ENCODE assay signal across 15 cellular contexts in genomic region chr1:32758177-32758794, GRCh38. TPM values are rescaled to one million over a fixed set of nuclear protein-coding genes. Genes with fewer than 3 reads are reported as not detected.
DNase-seq lines count a peak whose midpoint lies in the region; ATAC-seq and TF ChIP-seq lines count a peak whose summit lies in the region.
"Had no signal": no experiment of that assay in that cellular context is flagged by ENCODE, and none has a peak within 500 bp of the region (broad histone marks: within the 10 kb centered on the region; RNA-seq: fewer than 3 reads in every experiment).

No MANE protein-coding gene starts in this region.

- no peak overlapping the region for H3K4me3 ChIP-seq in Caco-2 (ENCODE audit: low read depth, low read length)
- no peak overlapping the region for H3K4me3 ChIP-seq in hepatocyte
- H3K4me3 ChIP-seq: ovary had no signal

- no peaks in the 10 kb centered on the region for H3K36me3 ChIP-seq in Caco-2 (ENCODE audit: control insufficient read depth, insufficient read depth, low read length)
- H3K36me3 ChIP-seq in hepatocyte (replicated peaks; ENCODE audit: insufficient read depth, low read depth) = no peaks in the 10 kb centered on the region
- H3K36me3 ChIP-seq: ovary had no signal

- peak overlapping the region; percentile 97 for H3K27ac ChIP-seq in hepatocyte

- BruUV-seq in Caco-2 (replicated peaks; lab: Mats Ljungman, UMichigan) = no TSS peak

- TF ChIP-seq CTCF in Caco-2 (IDR thresholded peaks at IDR 0.05; ENCODE audit: insufficient read depth in 1 of 2, low read depth in 1 of 2, low read length in 1 of 2, severe bottlenecking in 1 of 2, unreplicated experiment in 1 of 2) = no peak
- TF ChIP-seq CTCF in WTC11 (IDR thresholded peaks at IDR 0.05) = no peak
- no peak for TF ChIP-seq CTCF in hepatocyte (IDR thresholded peaks at IDR 0.05; ENCODE audit: poor library complexity)
- no peak for TF ChIP-seq CTCF in progenitor cell of endocrine pancreas (IDR thresholded peaks at IDR 0.05; ENCODE audit: unreplicated experiment)

- DNase-seq in Caco-2 (peak in 1 of 2 experiments; percentile 60), WTC11 (ENCODE audit: low spot score) (no peak), hepatocyte (ENCODE audit: low spot score) (no peak), progenitor cell of endocrine pancreas (ENCODE audit: low spot score, unreplicated experiment) (no peak), G401 (ENCODE audit: low spot score) (no peak)
- DNase-seq: effector CD4-positive, alpha-beta T cell; MV-4-11; NCI-H526 treated with DMSO at 0.1 percent for 48 hours; ovary; RPMI8226; stimulated activated CD4-positive, alpha-beta T cell treated with anti-CD3 and anti-CD28 coated beads, Interleukin-12 subunit alpha, Interleukin-12 subunit beta, amount 100 ng/mL, for 4 hours; T-helper 1 cell had no signal

- 50% methylated on average over 7 of the region's 7 CpGs for WGBS in hepatocyte (ENCODE audit: low lambda C conversion rate, missing lambda C conversion rate)

- CTCF ChIA-PET in Caco-2 (lab: Charles Lee) = interaction anchor here (1.4 kb wide), 1 partner anchor 46 kb away, joined by 5 read pairs; no protein-coding TSS in a partner anchor
- CTCF ChIA-PET in WTC11 (lab: Charles Lee) = interaction anchor here (0.6 to 7.1 kb wide), 6 partner anchors 9 to 52 kb away, joined by 3 to 89 read pairs (median 5); no protein-coding TSS in a partner anchor

- POLR2A ChIA-PET in Caco-2 (lab: Charles Lee) (no interaction called here), WTC11 (lab: Charles Lee) (interaction anchor here (1.3 to 3.9 kb wide), 3 partner anchors 14 to 107 kb away, joined by 4 to 16 read pairs (median 4); partner anchors contain the start of genes RBBP4 and ZBTB8OS)

- H4K20me1 ChIP-seq in hepatocyte (ENCODE audit: insufficient read depth, poor library complexity, severe bottlenecking) = no peaks in the 10 kb centered on the region

- H3K79me2 ChIP-seq in hepatocyte = peaks cover 82% of the 10 kb centered on the region

- no peak overlapping the region for H2AFZ ChIP-seq in hepatocyte

- H3K9me2 ChIP-seq in hepatocyte (replicated peaks; ENCODE audit: insufficient read depth) = no peaks in the 10 kb centered on the region

- H3K27me3 Mint-ChIP-seq in Caco-2 (ENCODE audit: insufficient read depth, unreplicated experiment) (no peaks in the 10 kb centered on the region), WTC11 (ENCODE audit: low read depth) (no peaks in the 10 kb centered on the region), progenitor cell of endocrine pancreas (no peaks in the 10 kb centered on the region)

- H3K27ac Mint-ChIP-seq in Caco-2 (ENCODE audit: unreplicated experiment) (peak overlapping the region; percentile 93), WTC11 (peak overlapping the region; percentile 100), progenitor cell of endocrine pancreas (peak overlapping the region; percentile 100)

- no peaks in the 10 kb centered on the region for H3K9me3 ChIP-seq in Caco-2
- no peaks in the 10 kb centered on the region for H3K9me3 ChIP-seq in hepatocyte (ENCODE audit: low read depth)
- H3K9me3 ChIP-seq: ovary had no signal

- intact Hi-C loops in Caco-2 (cut with micrococcal nuclease; ENCODE audit: unreplicated experiment) = no loop called here

- H3K4me3 Mint-ChIP-seq in Caco-2 (ENCODE audit: unreplicated experiment) (peak overlapping the region; percentile 62), WTC11 (no peak overlapping the region; the same call in 1 of the 2 replicates), progenitor cell of endocrine pancreas (ENCODE audit: low read depth) (peak overlapping the region; percentile 14)

- peaks cover 62% of the 10 kb centered on the region for H3K4me1 ChIP-seq in Caco-2
- peaks cover 79% of the 10 kb centered on the region for H3K4me1 ChIP-seq in hepatocyte (ENCODE audit: insufficient read depth)

- ATAC-seq in WTC11 = no peak
- no peak for ATAC-seq in GM19324 (IDR thresholded peaks at IDR 0.05; ENCODE audit: low FRiP score, unreplicated experiment)
- ATAC-seq in HG03342 (IDR thresholded peaks at IDR 0.05; ENCODE audit: unreplicated experiment) = no peak
- no peak for ATAC-seq in GM21381 (IDR thresholded peaks at IDR 0.05; ENCODE audit: unreplicated experiment)

- peaks cover 46% of the 10 kb centered on the region for H3K4me1 Mint-ChIP-seq in Caco-2 (ENCODE audit: low read depth, unreplicated experiment)
- peaks cover 75% of the 10 kb centered on the region for H3K4me1 Mint-ChIP-seq in WTC11
- H3K4me1 Mint-ChIP-seq in progenitor cell of endocrine pancreas (ENCODE audit: low read depth) = peaks cover 72% of the 10 kb centered on the region

- H3K9me3 Mint-ChIP-seq in Caco-2 (ENCODE audit: unreplicated experiment) = no peaks in the 10 kb centered on the region
- no peaks in the 10 kb centered on the region for H3K9me3 Mint-ChIP-seq in WTC11
- no peaks in the 10 kb centered on the region for H3K9me3 Mint-ChIP-seq in progenitor cell of endocrine pancreas (ENCODE audit: low read depth)

- no peaks in the 10 kb centered on the region for H3K27me3 ChIP-seq in Caco-2 (replicated peaks; ENCODE audit: control insufficient read depth, insufficient read depth, low read length)
- H3K27me3 ChIP-seq in hepatocyte = no peaks in the 10 kb centered on the region
- H3K27me3 ChIP-seq: ovary had no signal

- H3K4me2 ChIP-seq in hepatocyte = peak overlapping the region; percentile 65

- H3K36me3 Mint-ChIP-seq in Caco-2 (ENCODE audit: insufficient read depth, unreplicated experiment) = peaks cover 49% of the 10 kb centered on the region
- peaks cover 3% of the 10 kb centered on the region; the same call in 1 of the 2 replicates for H3K36me3 Mint-ChIP-seq in WTC11
- H3K36me3 Mint-ChIP-seq in progenitor cell of endocrine pancreas (ENCODE audit: insufficient read depth) = peaks cover 4% of the 10 kb centered on the region

- in situ Hi-C loops in G401 (cut with HindIII; ENCODE audit: low sequenced_read_pairs) = no loop called here

TF ChIP-seq in WTC11, 78 proteins besides CTCF, POLR2A, EP300 and RAD21:
- no peak for TF ChIP-seq ZNF138 (CRISPR knock-in tag; conservative IDR thresholded peaks at IDR 0.05)

RNA-seq across cellular contexts. Expression of gene SYNC, which starts 55.7 kb away (rescaled TPM):
- total RNA-seq in Caco-2 (2022) = 0.20 TPM in 1 of 2 replicates, not detected in the other
- 0.09 to 0.21 TPM (median 0.11 TPM) in 3 replicates for total RNA-seq in WTC11 (2021)
- 7.6 and 9.0 TPM in 2 replicates for total RNA-seq in hepatocyte
- 6.8 and 6.9 TPM in 2 replicates for polyA plus RNA-seq in hepatocyte
- total RNA-seq in progenitor cell of endocrine pancreas = 0.40 TPM in 1 of 2 replicates, not detected in the other
- total RNA-seq in G401 (2014; rRNA removed; shearing (Covaris generic)) = 6.5 and 7.9 TPM in 2 replicates

RNA-seq across cellular contexts. Expression of gene YARS1, which starts 58.9 kb away (rescaled TPM):
- total RNA-seq in Caco-2 (2022) = 177 and 184 TPM in 2 replicates
- 142 to 197 TPM (median 154 TPM) in 3 replicates for total RNA-seq in WTC11 (2021)
- 83.4 and 104 TPM in 2 replicates for total RNA-seq in hepatocyte
- polyA plus RNA-seq in hepatocyte = 140 and 150 TPM in 2 replicates
- 101 and 110 TPM in 2 replicates for total RNA-seq in progenitor cell of endocrine pancreas
- total RNA-seq in G401 (2014; rRNA removed; shearing (Covaris generic)) = 121 and 140 TPM in 2 replicates

RNA-seq across cellular contexts. Expression of gene S100PBP, which starts 59.2 kb away (rescaled TPM):
- total RNA-seq in Caco-2 (2022) = 23.8 and 32.8 TPM in 2 replicates
- 62.9 to 73.2 TPM (median 70.2 TPM) in 3 replicates for total RNA-seq in WTC11 (2021)
- 27.1 and 41.5 TPM in 2 replicates for total RNA-seq in hepatocyte
- 10.7 and 17.9 TPM in 2 replicates for polyA plus RNA-seq in hepatocyte
- total RNA-seq in progenitor cell of endocrine pancreas = 62.6 and 66.1 TPM in 2 replicates
- total RNA-seq in G401 (2014; rRNA removed; shearing (Covaris generic)) = 27.6 and 48.3 TPM in 2 replicates
